Comparison of ENCODE assay signal across 18 cellular contexts in the genomic region with DNA sequence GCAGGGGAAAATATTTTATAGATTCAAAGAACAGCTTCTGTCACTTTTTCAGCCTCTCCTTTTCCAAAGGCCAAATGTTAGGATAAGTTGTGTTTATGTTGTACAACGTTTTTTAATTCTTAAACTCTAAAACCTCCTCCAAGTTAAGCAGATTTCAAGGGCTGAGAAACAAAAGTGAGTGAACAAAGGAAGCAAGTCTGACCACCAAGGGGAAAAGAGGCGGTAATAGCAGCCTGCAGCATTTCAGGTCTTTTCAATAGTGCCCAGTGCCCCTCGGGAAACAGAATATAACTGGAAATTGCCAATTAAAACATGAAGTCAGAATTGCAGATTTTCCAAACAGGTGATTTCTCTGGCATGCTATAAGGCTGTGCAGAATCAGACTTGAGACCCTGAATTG.
A peak's percentile ranks its signal among the peaks of the same experiment; 100 is the strongest.
DNase-seq lines count a peak whose midpoint lies in the region; ATAC-seq and TF ChIP-seq lines count a peak whose summit lies in the region.
"Had no signal": no experiment of that assay in that cellular context is flagged by ENCODE, and none has a peak within 500 bp of the region (broad histone marks: within the 10 kb centered on the region; RNA-seq: fewer than 3 reads in every experiment).

No MANE protein-coding gene starts in this region.

- no peak overlapping the region for H4K12ac ChIP-seq in trophoblast cell (ENCODE audit: low read depth, low read length)

- in situ Hi-C loops in KBM-7 (cut with MboI; ENCODE audit: low pct_unique_long_range_greater_than_20kb, low sequenced_read_pairs) = no loop called here

- H3K9me2 ChIP-seq in GM23338 (ENCODE audit: insufficient read depth) = no peaks in the 10 kb centered on the region

- peak overlapping the region; percentile 19 for H4K8ac ChIP-seq in trophoblast cell (ENCODE audit: low read depth, low read length)

- H3K9ac ChIP-seq in endodermal cell (ENCODE audit: extremely low read depth, low read length, poor library complexity, severe bottlenecking) = no peak overlapping the region
- H3K9ac ChIP-seq in trophoblast cell (ENCODE audit: low read length) = no peak overlapping the region

- no peak overlapping the region for H3K14ac ChIP-seq in trophoblast cell (ENCODE audit: low read length)

- H2AFZ ChIP-seq in GM23338 (no peak overlapping the region), trophoblast cell (ENCODE audit: insufficient read depth, low read length, poor library complexity) (no peak overlapping the region)

- H3K4me3 ChIP-seq in GM23338 (no peak overlapping the region), endodermal cell (ENCODE audit: low read length) (no peak overlapping the region), trophoblast cell (ENCODE audit: low read depth, low read length) (no peak overlapping the region)
- H3K4me3 ChIP-seq: SJSA1 had no signal

- no peaks in the 10 kb centered on the region for H3K79me1 ChIP-seq in trophoblast cell (ENCODE audit: low read length)

- H3K4me3 Mint-ChIP-seq in GM23338 (no peak overlapping the region), endodermal cell (no peak overlapping the region)
- H3K4me3 Mint-ChIP-seq in activated T-cell treated with anti-CD3 and anti-CD28 coated beads, Interleukin-2, amount 50 U/mL, for 4 hours = no peak overlapping the region
- H3K4me3 Mint-ChIP-seq: CD14-positive monocyte, HFFc6 had no signal

- H3K27me3 ChIP-seq in GM23338 (ENCODE audit: insufficient read depth) (no peaks in the 10 kb centered on the region), endodermal cell (ENCODE audit: control insufficient read depth, insufficient read depth, low read length, poor library complexity, severe bottlenecking) (no peaks in the 10 kb centered on the region), trophoblast cell (ENCODE audit: insufficient read depth, low read length) (no peaks in the 10 kb centered on the region)
- H3K27me3 ChIP-seq: SJSA1 had no signal

- H3K4me1 ChIP-seq in GM23338 (ENCODE audit: insufficient read depth) = peaks cover 26% of the 10 kb centered on the region
- H3K4me1 ChIP-seq in endodermal cell (ENCODE audit: control insufficient read depth, insufficient read depth, low read length) = no peaks in the 10 kb centered on the region
- no peaks in the 10 kb centered on the region for H3K4me1 ChIP-seq in trophoblast cell (ENCODE audit: control insufficient read depth in 1 of 2, insufficient read depth in 2 of 2, low read length in 2 of 2)
- H3K4me1 ChIP-seq: SJSA1 had no signal

- H3K9me3 Mint-ChIP-seq in GM23338 = peaks cover 6% of the 10 kb centered on the region; the same call in 1 of the 3 replicates
- peaks cover 4% of the 10 kb centered on the region for H3K9me3 Mint-ChIP-seq in endodermal cell
- no peaks in the 10 kb centered on the region for H3K9me3 Mint-ChIP-seq in activated T-cell treated with anti-CD3 and anti-CD28 coated beads, Interleukin-2, amount 50 U/mL, for 4 hours
- H3K9me3 Mint-ChIP-seq: CD14-positive monocyte, HFFc6 had no signal

- H3F3A ChIP-seq in GM23338 (replicated peaks; ENCODE audit: low read depth) = no peaks in the 10 kb centered on the region

- no peak overlapping the region for H3K4ac ChIP-seq in trophoblast cell (ENCODE audit: low read depth, low read length)

- no peak overlapping the region for H2BK120ac ChIP-seq in trophoblast cell (ENCODE audit: insufficient read depth, low read length, poor library complexity)

- no peak overlapping the region for H2AK5ac ChIP-seq in trophoblast cell (ENCODE audit: low read length)

- H2BK5ac ChIP-seq in trophoblast cell (ENCODE audit: low read depth, low read length, poor library complexity) = no peak overlapping the region

- no peaks in the 10 kb centered on the region for H3K27me3 Mint-ChIP-seq in GM23338 (ENCODE audit: insufficient read depth, low read depth, poor library complexity)
- H3K27me3 Mint-ChIP-seq in endodermal cell (ENCODE audit: insufficient read depth) = no peaks in the 10 kb centered on the region
- no peaks in the 10 kb centered on the region for H3K27me3 Mint-ChIP-seq in activated T-cell treated with anti-CD3 and anti-CD28 coated beads, Interleukin-2, amount 50 U/mL, for 4 hours (ENCODE audit: low read depth)

- peak overlapping the region; percentile 69 for H3K27ac Mint-ChIP-seq in GM23338
- H3K27ac Mint-ChIP-seq in endodermal cell = peak overlapping the region; percentile 67
- H3K27ac Mint-ChIP-seq: CD14-positive monocyte, HFFc6 had no signal

- TF ChIP-seq CTCF in GM23338 (conservative IDR thresholded peaks at IDR 0.05; ENCODE audit: low read depth in 2 of 2) (no peak), endodermal cell (conservative IDR thresholded peaks at IDR 0.05) (no peak)

- ATAC-seq in GM23338 = no peak; the same call in 2 of the 3 replicates
- no peak for ATAC-seq in activated T-cell treated with anti-CD3 and anti-CD28 coated beads, Interleukin-2, amount 50 U/mL, for 4 hours
- no peak for ATAC-seq in GM21390 (IDR thresholded peaks at IDR 0.05; ENCODE audit: unreplicated experiment)
- ATAC-seq: Right ventricle myocardium inferior had no signal

- H3K9me3 ChIP-seq in endodermal cell (ENCODE audit: control insufficient read depth, low read length) (peaks cover 5% of the 10 kb centered on the region), trophoblast cell (ENCODE audit: insufficient read depth, low read depth, low read length) (no peaks in the 10 kb centered on the region)
- H3K9me3 ChIP-seq: SJSA1 had no signal

- no peaks in the 10 kb centered on the region for H4K20me1 ChIP-seq in GM23338 (replicated peaks; ENCODE audit: insufficient read depth)

- H3K4me2 ChIP-seq in GM23338 = no peak overlapping the region
- no peak overlapping the region for H3K4me2 ChIP-seq in trophoblast cell (ENCODE audit: low read length)

- H3K36me3 Mint-ChIP-seq in GM23338 (ENCODE audit: low read depth) (peaks cover 13% of the 10 kb centered on the region), endodermal cell (ENCODE audit: low read depth) (peaks cover 2% of the 10 kb centered on the region)
- H3K36me3 Mint-ChIP-seq in activated T-cell treated with anti-CD3 and anti-CD28 coated beads, Interleukin-2, amount 50 U/mL, for 4 hours (ENCODE audit: insufficient read depth) = no peaks in the 10 kb centered on the region
- H3K36me3 Mint-ChIP-seq: CD14-positive monocyte had no signal

- H3K27ac ChIP-seq in GM23338 (ENCODE audit: low read depth) = no peak overlapping the region
- no peak overlapping the region for H3K27ac ChIP-seq in endodermal cell (ENCODE audit: low read depth, low read length)
- H3K27ac ChIP-seq in trophoblast cell (ENCODE audit: low read depth, low read length) = no peak overlapping the region
- H3K27ac ChIP-seq: SJSA1 had no signal

- H3K18ac ChIP-seq in trophoblast cell (ENCODE audit: low read length) = no peak overlapping the region

- H3K36me3 ChIP-seq in GM23338 (ENCODE audit: insufficient read depth) (no peaks in the 10 kb centered on the region), endodermal cell (ENCODE audit: control insufficient read depth, insufficient read depth, low read length) (no peaks in the 10 kb centered on the region), trophoblast cell (ENCODE audit: control insufficient read depth in 1 of 2, insufficient read depth in 2 of 2, low read length in 2 of 2) (no peaks in the 10 kb centered on the region)
- H3K36me3 ChIP-seq: SJSA1 had no signal

- H3K79me2 ChIP-seq in GM23338 (replicated peaks; ENCODE audit: insufficient read depth) (no peaks in the 10 kb centered on the region), trophoblast cell (ENCODE audit: control insufficient read depth, insufficient read depth, low read length, poor library complexity) (no peaks in the 10 kb centered on the region)

- no peak overlapping the region for H2BK12ac ChIP-seq in trophoblast cell (ENCODE audit: low read length)

- H3K23ac ChIP-seq in trophoblast cell (ENCODE audit: low read length) = no peak overlapping the region

- DNase-seq in GM23338 (ENCODE audit: low spot score) (no peak), KBM-7 (peak; percentile 32), endodermal cell (no peak), trophoblast cell (no peak), NCI-H1092 (lab: John Stamatoyannopoulos, UW) (no peak)
- no peak for DNase-seq in activated T-cell treated with anti-CD3 and anti-CD28 coated beads, Interleukin-2, amount 50 U/mL, for 4 hours
- DNase-seq: DMS79 treated with DMSO at 0.1 percent for 48 hours, HFFc6, NCI-H1105, NCI-H146, NCI-H2029, NCI-H2171 treated with DMSO at 0.1 percent for 48 hours, NCI-H446, NCI-H526 treated with DMSO at 0.1 percent for 48 hours had no signal

- H3K4me1 Mint-ChIP-seq in GM23338 (peaks cover 15% of the 10 kb centered on the region; the same call in 2 of the 3 replicates), endodermal cell (peaks cover 33% of the 10 kb centered on the region)
- no peaks in the 10 kb centered on the region for H3K4me1 Mint-ChIP-seq in activated T-cell treated with anti-CD3 and anti-CD28 coated beads, Interleukin-2, amount 50 U/mL, for 4 hours (ENCODE audit: low read depth)

- 40 to 70% methylated on average over 1 to 2 of the region's 3 CpGs for WGBS in endodermal cell (ENCODE audit: insufficient coverage in 1 of 2, insufficient read length in 1 of 2), 2 experiments
- WGBS in trophoblast cell (ENCODE audit: extremely low coverage, insufficient coverage, insufficient read length) = no CpG with 5 or more reads among the region's 3 CpGs

- H4K91ac ChIP-seq in trophoblast cell (ENCODE audit: low read depth, low read length) = no peak overlapping the region

TF ChIP-seq in GM23338, 12 proteins besides CTCF, POLR2A, EP300 and RAD21 (continues in another document):
- TF ChIP-seq POLR2AphosphoS5 (IDR thresholded peaks at IDR 0.05; ENCODE audit: low read depth) = no peak
- no peak for TF ChIP-seq CREB1 (CRISPR knock-in tag; IDR thresholded peaks at IDR 0.05; ENCODE audit: low read depth)
- TF ChIP-seq EZH2phosphoT487 (IDR thresholded peaks at IDR 0.05; ENCODE audit: unreplicated experiment) = no peak
- no peak for TF ChIP-seq EZH2 (IDR thresholded peaks at IDR 0.05; ENCODE audit: low read depth, unreplicated experiment)
- TF ChIP-seq NANOG (IDR thresholded peaks at IDR 0.05; ENCODE audit: borderline replicate concordance) = no peak
- no peak for TF ChIP-seq ETS1 (IDR thresholded peaks at IDR 0.05)
- no peak for TF ChIP-seq ZNF114 (CRISPR knock-in tag; IDR thresholded peaks at IDR 0.05)
- no peak for TF ChIP-seq ZNF331 (CRISPR knock-in tag; IDR thresholded peaks at IDR 0.05; ENCODE audit: low read depth)
